18 cellular contexts compared by ENCODE assay signal in the genomic region with DNA sequence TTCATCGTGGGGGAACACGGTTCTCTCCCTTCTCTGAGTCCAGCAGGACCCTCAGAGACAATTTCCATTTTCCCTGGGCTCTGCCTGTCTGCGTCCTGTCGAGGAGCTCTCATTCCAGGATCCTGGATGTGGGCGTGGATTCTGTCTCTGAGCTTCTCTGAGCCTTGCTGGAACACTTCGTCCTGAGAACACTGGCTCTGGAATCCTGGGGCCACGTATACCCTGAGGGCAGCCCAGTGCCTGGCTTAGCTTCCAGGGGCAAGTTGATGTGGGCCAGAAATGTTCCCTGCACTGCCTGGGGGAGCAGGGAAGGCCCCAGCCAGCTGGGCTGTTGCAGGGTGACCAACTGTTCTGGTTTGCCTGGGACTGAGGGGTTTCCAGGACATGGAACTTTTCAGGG.
"Had no signal": no experiment of that assay in that cellular context is flagged by ENCODE, and none has a peak within 500 bp of the region (broad histone marks: within the 10 kb centered on the region; RNA-seq: fewer than 3 reads in every experiment).

No MANE protein-coding gene starts in this region.

- H3K36me3 ChIP-seq: gastroesophageal sphincter, left lung, pancreas, SJSA1, spleen had no signal

- H3K4me3 ChIP-seq: gastroesophageal sphincter, left lung, pancreas, SJSA1, spleen had no signal

- H3K9me3 Mint-ChIP-seq: activated CD8-positive, alpha-beta T cell treated with anti-CD3 and anti-CD28 coated beads for 36 hours; activated naive CD4-positive, alpha-beta T cell treated with anti-CD3 and anti-CD28 coated beads, Interleukin-2, amount 50 U/mL, for 24 hours had no signal

- H3K27me3 Mint-ChIP-seq: activated CD8-positive, alpha-beta T cell treated with anti-CD3 and anti-CD28 coated beads for 36 hours had no signal

- H3K36me3 Mint-ChIP-seq: activated naive CD4-positive, alpha-beta T cell treated with anti-CD3 and anti-CD28 coated beads, Interleukin-2, amount 50 U/mL, for 24 hours; brain had no signal

- DNase-seq: activated CD4-positive, alpha-beta T cell treated with anti-CD3 and anti-CD28 coated beads for 4 hours; activated CD8-positive, alpha-beta memory T cell treated with anti-CD3 and anti-CD28 coated beads, Interleukin-2, amount 50 U/mL, for 48 hours; activated CD8-positive, alpha-beta T cell treated with anti-CD3 and anti-CD28 coated beads for 36 hours; amniotic stem cell; effector memory CD4-positive, alpha-beta T cell; hypothalamus; pancreas; spleen; stimulated activated CD4-positive, alpha-beta T cell treated with anti-CD3 and anti-CD28 coated beads, Interleukin-1b, Interleukin-23, amount 100 ng/mL, for 48 hours; stimulated activated naive CD4-positive, alpha-beta T cell; substantia nigra; T-helper 1 cell had no signal

- H3K27ac Mint-ChIP-seq: activated CD8-positive, alpha-beta T cell treated with anti-CD3 and anti-CD28 coated beads for 36 hours; activated naive CD4-positive, alpha-beta T cell treated with anti-CD3 and anti-CD28 coated beads, Interleukin-2, amount 50 U/mL, for 24 hours had no signal

- H3K4me1 ChIP-seq: left lung, pancreas, SJSA1 had no signal

- H3K27ac ChIP-seq: epithelial cell of prostate, gastroesophageal sphincter, left lung, pancreas, SJSA1, spleen had no signal

- ATAC-seq: activated CD8-positive, alpha-beta T cell treated with anti-CD3 and anti-CD28 coated beads for 36 hours; gastroesophageal sphincter; left lung; pancreas had no signal

- H3K27me3 ChIP-seq: gastroesophageal sphincter, left lung, pancreas, SJSA1, spleen had no signal

- H3K4me3 Mint-ChIP-seq: activated CD8-positive, alpha-beta T cell treated with anti-CD3 and anti-CD28 coated beads for 36 hours; activated naive CD4-positive, alpha-beta T cell treated with anti-CD3 and anti-CD28 coated beads, Interleukin-2, amount 50 U/mL, for 24 hours had no signal

- H3K4me1 Mint-ChIP-seq: activated naive CD4-positive, alpha-beta T cell treated with anti-CD3 and anti-CD28 coated beads, Interleukin-2, amount 50 U/mL, for 24 hours had no signal

- H3K9me3 ChIP-seq: left lung, pancreas, SJSA1 had no signal
